Comparison of ENCODE assay signal across 8 cellular contexts in the genomic region with DNA sequence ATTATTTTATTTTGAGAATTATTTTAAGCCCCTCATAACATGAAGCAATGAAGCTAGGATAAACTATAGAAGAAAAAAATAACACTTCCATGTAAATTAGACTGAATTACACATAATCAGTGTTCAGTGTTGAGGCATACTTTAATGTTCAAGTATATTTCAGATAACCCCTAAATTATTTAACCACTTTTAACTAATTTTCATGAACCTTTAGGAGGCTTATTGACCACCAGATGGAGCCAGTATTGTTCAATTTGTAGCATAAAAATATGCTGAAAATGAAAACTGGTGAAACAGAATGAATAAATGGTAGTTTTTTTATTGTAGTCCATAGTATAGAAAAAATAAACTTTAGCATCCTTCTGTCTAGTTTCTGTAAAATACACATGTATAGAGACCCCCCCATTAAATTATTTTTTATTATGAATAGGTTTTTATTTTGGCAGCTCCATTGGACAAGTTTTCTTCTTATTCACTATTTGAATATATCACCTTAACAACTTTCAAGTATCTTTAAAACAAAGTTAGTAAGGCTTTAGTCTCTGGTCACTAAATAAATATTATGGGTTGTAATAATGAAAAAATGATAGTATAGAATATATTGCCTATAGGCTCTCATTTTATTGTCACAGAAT.
A peak's percentile ranks its signal among the peaks of the same experiment; 100 is the strongest.
DNase-seq lines count a peak whose midpoint lies in the region; ATAC-seq and TF ChIP-seq lines count a peak whose summit lies in the region.

No MANE protein-coding gene starts in this region.

- ATAC-seq in HG02678 (IDR thresholded peaks at IDR 0.05; ENCODE audit: unreplicated experiment), result no peak
- no peak for ATAC-seq in GM19397 (IDR thresholded peaks at IDR 0.05; ENCODE audit: unreplicated experiment)

- TF ChIP-seq RAD21 in Ishikawa (IDR thresholded peaks at IDR 0.05; ENCODE audit: low read depth), result peak; percentile 35

- no TSS peak for BruUV-seq in Caco-2 (replicated peaks; lab: Mats Ljungman, UMichigan)
- no TSS peak for BruUV-seq in MCF 10A (replicated peaks; lab: Mats Ljungman, UMichigan)

- H3K9me3 Mint-ChIP-seq in Caco-2 (ENCODE audit: unreplicated experiment) (peaks cover 15% of the 10 kb centered on the region), MCF 10A (ENCODE audit: unreplicated experiment) (peaks cover 10% of the 10 kb centered on the region)

- H3K27ac Mint-ChIP-seq in Caco-2 (ENCODE audit: unreplicated experiment) (no peak overlapping the region), MCF 10A (ENCODE audit: low read depth, unreplicated experiment) (no peak overlapping the region)

- no peaks in the 10 kb centered on the region for H3K27me3 Mint-ChIP-seq in Caco-2 (ENCODE audit: insufficient read depth, unreplicated experiment)
- H3K27me3 Mint-ChIP-seq in MCF 10A (ENCODE audit: insufficient read depth, unreplicated experiment), result no peaks in the 10 kb centered on the region

- TF ChIP-seq EP300 in Ishikawa (IDR thresholded peaks at IDR 0.05; ENCODE audit: borderline replicate concordance), result no peak

- DNase-seq in Caco-2 (no peak), MCF 10A (ENCODE audit: unreplicated experiment) (peak; percentile 30), myocyte (ENCODE audit: low read depth) (peak; percentile 49)
- DNase-seq in stimulated activated CD4-positive, alpha-beta T cell treated with anti-CD3 and anti-CD28 coated beads, Interleukin-12 subunit alpha, Interleukin-12 subunit beta, amount 100 ng/mL, for 4 hours, result no peak
- DNase-seq in activated CD8-positive, alpha-beta memory T cell treated with anti-CD3 and anti-CD28 coated beads, Interleukin-2, amount 50 U/mL, for 48 hours, result no peak

- H3K27me3 ChIP-seq in Caco-2 (replicated peaks; ENCODE audit: control insufficient read depth, insufficient read depth, low read length), result no peaks in the 10 kb centered on the region

- intact Hi-C loops in Caco-2 (cut with micrococcal nuclease; ENCODE audit: unreplicated experiment), result loop anchor here (1.0 to 5.0 kb wide), 4 partner anchors 78 to 524 kb away; no protein-coding TSS in a partner anchor
- intact Hi-C loops in MCF 10A (cut with micrococcal nuclease), result loop anchor here (1.0 to 10.0 kb wide), 5 partner anchors 146 to 524 kb away; no protein-coding TSS in a partner anchor

- peak; percentile 40 to 48 for TF ChIP-seq CTCF in Caco-2 (IDR thresholded peaks at IDR 0.05; ENCODE audit: insufficient read depth in 1 of 2, low read depth in 1 of 2, low read length in 1 of 2, severe bottlenecking in 1 of 2, unreplicated experiment in 1 of 2)
- peak; percentile 42 for TF ChIP-seq CTCF in MCF 10A (IDR thresholded peaks at IDR 0.05; ENCODE audit: unreplicated experiment)

- no peak overlapping the region for H3K4me3 ChIP-seq in Caco-2 (ENCODE audit: low read depth, low read length)

- H3K4me1 Mint-ChIP-seq in Caco-2 (ENCODE audit: low read depth, unreplicated experiment) (peaks cover 13% of the 10 kb centered on the region), MCF 10A (ENCODE audit: insufficient read depth, unreplicated experiment) (peaks cover under 1% of the 10 kb centered on the region)

- peaks cover 14% of the 10 kb centered on the region for H3K9me3 ChIP-seq in Caco-2

- POLR2A ChIA-PET in Caco-2 (lab: Charles Lee) (no interaction called here), MCF 10A (lab: Yijun Ruan, JAX) (interaction anchor here (0.8 to 3.9 kb wide), 3 partner anchors 522 to 526 kb away, joined by 3 to 21 read pairs (median 3); partner anchors contain the start of gene ADAMTS6)

- H3K4me3 Mint-ChIP-seq in Caco-2 (ENCODE audit: unreplicated experiment), result no peak overlapping the region
- H3K4me3 Mint-ChIP-seq in MCF 10A (ENCODE audit: unreplicated experiment), result no peak overlapping the region

- H3K36me3 ChIP-seq in Caco-2 (ENCODE audit: control insufficient read depth, insufficient read depth, low read length), result no peaks in the 10 kb centered on the region; the same call in 1 of the 2 replicates

- CTCF ChIA-PET in Caco-2 (lab: Charles Lee), result no interaction called here
- CTCF ChIA-PET in MCF 10A (lab: Yijun Ruan, JAX), result interaction anchor here (0.6 to 2.2 kb wide), 8 partner anchors 18 to 543 kb away, joined by 3 to 36 read pairs (median 3); no protein-coding TSS in a partner anchor

- peaks cover 19% of the 10 kb centered on the region for H3K4me1 ChIP-seq in Caco-2

- H3K36me3 Mint-ChIP-seq in Caco-2 (ENCODE audit: insufficient read depth, unreplicated experiment) (peaks cover 6% of the 10 kb centered on the region), MCF 10A (ENCODE audit: insufficient read depth, unreplicated experiment) (no peaks in the 10 kb centered on the region)

TF ChIP-seq in Ishikawa, 13 proteins besides CTCF, POLR2A, EP300 and RAD21:
- TF ChIP-seq ZBTB7A (IDR thresholded peaks at IDR 0.05; ENCODE audit: low read depth), result no peak
- no peak for TF ChIP-seq NFIC (IDR thresholded peaks at IDR 0.05)
- TF ChIP-seq, protein P1, sequence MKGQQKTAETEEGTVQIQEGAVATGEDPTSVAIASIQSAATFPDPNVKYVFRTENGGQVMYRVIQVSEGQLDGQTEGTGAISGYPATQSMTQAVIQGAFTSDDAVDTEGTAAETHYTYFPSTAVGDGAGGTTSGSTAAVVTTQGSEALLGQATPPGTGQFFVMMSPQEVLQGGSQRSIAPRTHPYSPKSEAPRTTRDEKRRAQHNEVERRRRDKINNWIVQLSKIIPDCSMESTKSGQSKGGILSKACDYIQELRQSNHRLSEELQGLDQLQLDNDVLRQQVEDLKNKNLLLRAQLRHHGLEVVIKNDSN (IDR thresholded peaks at IDR 0.05), result no peak
- no peak for TF ChIP-seq YY1 (IDR thresholded peaks at IDR 0.05; ENCODE audit: low read depth)
- TF ChIP-seq CEBPB (IDR thresholded peaks at IDR 0.05), result no peak
- TF ChIP-seq CREB1 (IDR thresholded peaks at IDR 0.05; ENCODE audit: low read depth), result no peak
- no peak for TF ChIP-seq TEAD4 (IDR thresholded peaks at IDR 0.05)
- TF ChIP-seq REST (IDR thresholded peaks at IDR 0.05; ENCODE audit: low read depth), result no peak
- no peak for TF ChIP-seq TAF1 (IDR thresholded peaks at IDR 0.05; ENCODE audit: low read depth)
- no peak for TF ChIP-seq MAX (IDR thresholded peaks at IDR 0.05)
- no peak for TF ChIP-seq FOXM1 (IDR thresholded peaks at IDR 0.05; ENCODE audit: borderline replicate concordance, low read depth)
- no peak for TF ChIP-seq TCF12 (IDR thresholded peaks at IDR 0.05; ENCODE audit: low read depth)
- no peak for TF ChIP-seq EGR1 (IDR thresholded peaks at IDR 0.05)

Comparison
In these comparisons a context has a peak if more than half of its experiments do, and no peak if none do; other contexts are left out.
1. DNase-seq: peak in MCF 10A (single experiment) and myocyte (single experiment); none in Caco-2 (0 of 2), stimulated activated CD4-positive, alpha-beta T cell treated with anti-CD3 and anti-CD28 coated beads, Interleukin-12 subunit alpha, Interleukin-12 subunit beta, amount 100 ng/mL, for 4 hours (single experiment) and activated CD8-positive, alpha-beta memory T cell treated with anti-CD3 and anti-CD28 coated beads, Interleukin-2, amount 50 U/mL, for 48 hours (single experiment).